Comparison of ENCODE assay signal across 23 cellular contexts in genomic region chr7:158645842-158646241, GRCh38. TPM values are rescaled to one million over a fixed set of nuclear protein-coding genes. Genes with fewer than 3 reads are reported as not detected.
DNase-seq lines count a peak whose midpoint lies in the region; ATAC-seq and TF ChIP-seq lines count a peak whose summit lies in the region.
"Had no signal": no experiment of that assay in that cellular context is flagged by ENCODE, and none has a peak within 500 bp of the region (broad histone marks: within the 10 kb centered on the region; RNA-seq: fewer than 3 reads in every experiment).

No MANE protein-coding gene starts in this region.

- peaks cover 4% of the 10 kb centered on the region for H3F3A ChIP-seq in neural cell (ENCODE audit: insufficient read depth, low read length, poor library complexity, severe bottlenecking)

- no peaks in the 10 kb centered on the region for H3K4me1 ChIP-seq in left lung

- no peaks in the 10 kb centered on the region for H3K27me3 ChIP-seq in neural cell (ENCODE audit: insufficient read depth, low read depth, low read length)
- no peaks in the 10 kb centered on the region for H3K27me3 ChIP-seq in left lung
- H3K27me3 ChIP-seq: BLaER1 treated with 17β-estradiol and CSF1 and Interleukin-3, amounts not matched to agents 10 nM and 100 nM had no signal

- DNase-seq in NCI-H2081 (lab: John Stamatoyannopoulos, UW) (peak; percentile 32 to 58), NCI-H2081 treated with DMSO at 0.1 percent for 48 hours (lab: John Stamatoyannopoulos, UW) (no peak), NCI-H2171 (lab: John Stamatoyannopoulos, UW) (peak; percentile 64), NCI-H69 (lab: John Stamatoyannopoulos, UW) (peak; percentile 68), left lung (no peak), OCI-M2 (lab: John Stamatoyannopoulos, UW; ENCODE audit: unreplicated experiment) (no peak)
- DNase-seq: 8988T; CD4-positive, alpha-beta T cell; DMS79; KBM-7; MV-4-11; NCI-H1105; NCI-H748 treated with DMSO at 0.1 percent for 48 hours; NK-92 treated with Interleukin-12 subunit alpha and Interleukin-12 subunit beta, amount 100 ng/mL, for 24 hours; SHP77; SW 1271; T-helper 9 cell had no signal

- TF ChIP-seq RAD21 in neural cell (conservative IDR thresholded peaks at IDR 0.05): no peak

- H3K9ac ChIP-seq in neural cell (ENCODE audit: low read length): no peak overlapping the region
- H3K9ac ChIP-seq: BLaER1 treated with 17β-estradiol and CSF1 and Interleukin-3, amounts not matched to agents 10 nM and 100 nM had no signal

- intact Hi-C loops in left lung (cut with DNase I): no loop called here

- no peaks in the 10 kb centered on the region for H3K36me3 ChIP-seq in neural cell (ENCODE audit: insufficient read depth, low read length)
- peaks cover 0 to 61% of the 10 kb centered on the region in 2 donors for H3K36me3 ChIP-seq in left lung

- ATAC-seq in left lung: no peak
- ATAC-seq in HG02763 (IDR thresholded peaks at IDR 0.05; ENCODE audit: unreplicated experiment): no peak
- ATAC-seq: HCT116, Panc1 had no signal

- no peaks in the 10 kb centered on the region for H3K79me2 ChIP-seq in neural cell (replicated peaks; ENCODE audit: insufficient read depth, low read length)

- H3K4me2 ChIP-seq in neural cell (ENCODE audit: low read length): no peak overlapping the region
- H3K4me2 ChIP-seq: BLaER1 treated with 17β-estradiol and CSF1 and Interleukin-3, amounts not matched to agents 10 nM and 100 nM had no signal

- TF ChIP-seq EP300 in neural cell (conservative IDR thresholded peaks at IDR 0.05; ENCODE audit: poor library complexity, severe bottlenecking): peak; percentile 91

- no peaks in the 10 kb centered on the region for H3K9me3 ChIP-seq in neural cell (ENCODE audit: low read length)
- H3K9me3 ChIP-seq in left lung: no peaks in the 10 kb centered on the region

- H3K27ac ChIP-seq in neural cell (ENCODE audit: low read length) (peak overlapping the region; percentile 52), left lung (no peak overlapping the region)
- H3K27ac ChIP-seq: BLaER1 treated with 17β-estradiol and CSF1 and Interleukin-3, amounts not matched to agents 10 nM and 100 nM; RWPE1 had no signal

- no peak overlapping the region for H3K4me3 ChIP-seq in neural cell (ENCODE audit: low read length)
- H3K4me3 ChIP-seq in left lung: no peak overlapping the region
- H3K4me3 ChIP-seq: BLaER1 treated with 17β-estradiol and CSF1 and Interleukin-3, amounts not matched to agents 10 nM and 100 nM had no signal

- H2AFZ ChIP-seq in neural cell (ENCODE audit: low read depth, low read length): no peak overlapping the region

- no peaks in the 10 kb centered on the region for H3K9me2 ChIP-seq in neural cell (ENCODE audit: insufficient read depth, low read length)

- H4K20me1 ChIP-seq in neural cell (ENCODE audit: insufficient read depth): no peaks in the 10 kb centered on the region

- TF ChIP-seq CTCF in neural cell (IDR thresholded peaks at IDR 0.05; ENCODE audit: poor library complexity, severe bottlenecking): no peak
- TF ChIP-seq CTCF in left lung (IDR thresholded peaks at IDR 0.05): no peak

TF ChIP-seq in neural cell, 6 proteins besides CTCF, POLR2A, EP300 and RAD21:
- TF ChIP-seq EZH2 (IDR thresholded peaks at IDR 0.05; ENCODE audit: borderline replicate concordance, insufficient read depth, low read length, poor library complexity, severe bottlenecking): no peak
- peak; percentile 57 for TF ChIP-seq POLR2AphosphoS5 (IDR thresholded peaks at IDR 0.05)

RNA-seq across cellular contexts. Expression of gene PTPRN2, which starts 58.2 kb away (rescaled TPM):
- 31.0 and 45.5 TPM in 2 replicates for polyA plus RNA-seq in neural cell
- polyA minus RNA-seq in neural cell: 59.0 and 73.5 TPM in 2 replicates
- 1 to 10 TPM; 4.0 to 6.9 TPM for total RNA-seq in left lung

RNA-seq across cellular contexts. Expression of gene NCAPG2, which starts 58.8 kb away (rescaled TPM):
- polyA plus RNA-seq in neural cell: 8.3 and 9.5 TPM in 2 replicates
- polyA minus RNA-seq in neural cell: 11.7 and 13.9 TPM in 2 replicates
- 10 to 100 TPM; 13.5 to 15.2 TPM for total RNA-seq in left lung

Comparison
In these comparisons a context has a peak if more than half of its experiments do, and no peak if none do; other contexts are left out.
1. DNase-seq: peak in NCI-H2081 (2 of 2), NCI-H2171 (single experiment) and NCI-H69 (single experiment); none in NCI-H2081 treated with DMSO at 0.1 percent for 48 hours (single experiment), left lung (0 of 2) and OCI-M2 (single experiment).